10 cellular contexts compared by ENCODE assay signal in genomic region chr2:200408428-200409311, GRCh38.
DNase-seq lines count a peak whose midpoint lies in the region; ATAC-seq and TF ChIP-seq lines count a peak whose summit lies in the region.
"Had no signal": no experiment of that assay in that cellular context is flagged by ENCODE, and none has a peak within 500 bp of the region (broad histone marks: within the 10 kb centered on the region; RNA-seq: fewer than 3 reads in every experiment).

No MANE protein-coding gene starts in this region.

- H3F3A ChIP-seq in GM23338 (replicated peaks; ENCODE audit: low read depth), result no peaks in the 10 kb centered on the region; the same call in 1 of the 2 replicates

- no peak overlapping the region for H3K4me3 ChIP-seq in GM23338
- H3K4me3 ChIP-seq in colonic mucosa, result no peak overlapping the region

- peaks cover 6% of the 10 kb centered on the region for H3K27me3 Mint-ChIP-seq in GM23338 (ENCODE audit: insufficient read depth, low read depth, poor library complexity)
- no peaks in the 10 kb centered on the region for H3K27me3 Mint-ChIP-seq in progenitor cell of endocrine pancreas
- H3K27me3 Mint-ChIP-seq in glutamatergic neuron (ENCODE audit: unreplicated experiment), result no peaks in the 10 kb centered on the region

- no peaks in the 10 kb centered on the region for H3K9me3 Mint-ChIP-seq in GM23338
- H3K9me3 Mint-ChIP-seq in progenitor cell of endocrine pancreas (ENCODE audit: low read depth), result peaks cover 2% of the 10 kb centered on the region
- no peaks in the 10 kb centered on the region for H3K9me3 Mint-ChIP-seq in glutamatergic neuron (ENCODE audit: unreplicated experiment)
- H3K9me3 Mint-ChIP-seq: activated T-cell treated with anti-CD3 and anti-CD28 coated beads, Interleukin-2, amount 50 U/mL, for 4 hours had no signal

- H3K27ac Mint-ChIP-seq in GM23338, result peak overlapping the region; percentile 75
- H3K27ac Mint-ChIP-seq in progenitor cell of endocrine pancreas, result peak overlapping the region; percentile 57
- no peak overlapping the region for H3K27ac Mint-ChIP-seq in glutamatergic neuron (ENCODE audit: unreplicated experiment)

- peaks cover 6% of the 10 kb centered on the region; the same call in 1 of the 2 replicates for H4K20me1 ChIP-seq in GM23338 (replicated peaks; ENCODE audit: insufficient read depth)

- H3K4me1 Mint-ChIP-seq in GM23338 (peaks cover 46% of the 10 kb centered on the region), progenitor cell of endocrine pancreas (ENCODE audit: low read depth) (peaks cover 55% of the 10 kb centered on the region), glutamatergic neuron (ENCODE audit: low read depth, unreplicated experiment) (peaks cover 3% of the 10 kb centered on the region)

- H3K4me2 ChIP-seq in GM23338, result no peak overlapping the region

- no peak for DNase-seq in GM23338 (ENCODE audit: low spot score)
- peak; percentile 64 for DNase-seq in NCI-H748 (lab: John Stamatoyannopoulos, UW; ENCODE audit: unreplicated experiment)
- peak; percentile 33 for DNase-seq in colonic mucosa
- no peak for DNase-seq in progenitor cell of endocrine pancreas (ENCODE audit: low spot score, unreplicated experiment)
- DNase-seq in glutamatergic neuron, result no peak
- DNase-seq: activated T-cell treated with anti-CD3 and anti-CD28 coated beads, Interleukin-2, amount 50 U/mL, for 4 hours had no signal

- H3K9ac ChIP-seq in colonic mucosa (ENCODE audit: low read depth in 2 of 2, low read length in 2 of 2), result peak overlapping the region in 1 of 2 donors; percentile 49

- no peak overlapping the region for H2AFZ ChIP-seq in GM23338

- H3K4me3 Mint-ChIP-seq in GM23338, result no peak overlapping the region
- no peak overlapping the region for H3K4me3 Mint-ChIP-seq in progenitor cell of endocrine pancreas (ENCODE audit: low read depth)
- no peak overlapping the region for H3K4me3 Mint-ChIP-seq in glutamatergic neuron (ENCODE audit: unreplicated experiment)
- H3K4me3 Mint-ChIP-seq: activated T-cell treated with anti-CD3 and anti-CD28 coated beads, Interleukin-2, amount 50 U/mL, for 4 hours had no signal

- H3K4me1 ChIP-seq in GM23338 (ENCODE audit: insufficient read depth) (peaks cover 19% of the 10 kb centered on the region), colonic mucosa (peaks cover 19% of the 10 kb centered on the region)

- H3K79me2 ChIP-seq in GM23338 (replicated peaks; ENCODE audit: insufficient read depth), result peaks cover 61% of the 10 kb centered on the region

- no peaks in the 10 kb centered on the region for H3K9me3 ChIP-seq in colonic mucosa
- H3K9me3 ChIP-seq: neutrophil had no signal

- no peaks in the 10 kb centered on the region for H3K36me3 ChIP-seq in GM23338 (ENCODE audit: insufficient read depth)
- no peaks in the 10 kb centered on the region for H3K36me3 ChIP-seq in colonic mucosa
- H3K36me3 ChIP-seq: neutrophil had no signal

- H3K27me3 ChIP-seq in GM23338 (ENCODE audit: insufficient read depth) (no peaks in the 10 kb centered on the region), colonic mucosa (no peaks in the 10 kb centered on the region)
- H3K27me3 ChIP-seq: neutrophil had no signal

- H3K36me3 Mint-ChIP-seq in GM23338 (ENCODE audit: low read depth) (peaks cover 34% of the 10 kb centered on the region), progenitor cell of endocrine pancreas (ENCODE audit: insufficient read depth) (peaks cover 28% of the 10 kb centered on the region), glutamatergic neuron (ENCODE audit: unreplicated experiment) (peaks cover 5% of the 10 kb centered on the region)

- ATAC-seq in GM23338 (peak; percentile 67), HG03025 (IDR thresholded peaks at IDR 0.05; ENCODE audit: low FRiP score, unreplicated experiment) (no peak), HG02981 (IDR thresholded peaks at IDR 0.05; ENCODE audit: unreplicated experiment) (no peak), HG02588 (IDR thresholded peaks at IDR 0.05; ENCODE audit: unreplicated experiment) (no peak)
- ATAC-seq: activated T-cell treated with anti-CD3 and anti-CD28 coated beads, Interleukin-2, amount 50 U/mL, for 4 hours had no signal

- intact Hi-C loops in colonic mucosa (cut with DNase I), result no loop called here

- H3K27ac ChIP-seq in GM23338 (ENCODE audit: low read depth) (peak overlapping the region; percentile 61; the same call in 1 of the 2 replicates), colonic mucosa (peak overlapping the region; percentile 92)
- H3K27ac ChIP-seq: neutrophil had no signal

- H3K9me2 ChIP-seq in GM23338 (ENCODE audit: insufficient read depth), result no peaks in the 10 kb centered on the region

- TF ChIP-seq CTCF in GM23338 (conservative IDR thresholded peaks at IDR 0.05; ENCODE audit: low read depth in 2 of 2) (no peak), colonic mucosa (IDR thresholded peaks at IDR 0.05) (no peak), progenitor cell of endocrine pancreas (IDR thresholded peaks at IDR 0.05; ENCODE audit: unreplicated experiment) (no peak), glutamatergic neuron (IDR thresholded peaks at IDR 0.05; ENCODE audit: partially characterized antibody, unreplicated experiment) (no peak)

TF ChIP-seq in GM23338, 12 proteins besides CTCF, POLR2A, EP300 and RAD21 (continues in another document):
- TF ChIP-seq, protein P1, sequence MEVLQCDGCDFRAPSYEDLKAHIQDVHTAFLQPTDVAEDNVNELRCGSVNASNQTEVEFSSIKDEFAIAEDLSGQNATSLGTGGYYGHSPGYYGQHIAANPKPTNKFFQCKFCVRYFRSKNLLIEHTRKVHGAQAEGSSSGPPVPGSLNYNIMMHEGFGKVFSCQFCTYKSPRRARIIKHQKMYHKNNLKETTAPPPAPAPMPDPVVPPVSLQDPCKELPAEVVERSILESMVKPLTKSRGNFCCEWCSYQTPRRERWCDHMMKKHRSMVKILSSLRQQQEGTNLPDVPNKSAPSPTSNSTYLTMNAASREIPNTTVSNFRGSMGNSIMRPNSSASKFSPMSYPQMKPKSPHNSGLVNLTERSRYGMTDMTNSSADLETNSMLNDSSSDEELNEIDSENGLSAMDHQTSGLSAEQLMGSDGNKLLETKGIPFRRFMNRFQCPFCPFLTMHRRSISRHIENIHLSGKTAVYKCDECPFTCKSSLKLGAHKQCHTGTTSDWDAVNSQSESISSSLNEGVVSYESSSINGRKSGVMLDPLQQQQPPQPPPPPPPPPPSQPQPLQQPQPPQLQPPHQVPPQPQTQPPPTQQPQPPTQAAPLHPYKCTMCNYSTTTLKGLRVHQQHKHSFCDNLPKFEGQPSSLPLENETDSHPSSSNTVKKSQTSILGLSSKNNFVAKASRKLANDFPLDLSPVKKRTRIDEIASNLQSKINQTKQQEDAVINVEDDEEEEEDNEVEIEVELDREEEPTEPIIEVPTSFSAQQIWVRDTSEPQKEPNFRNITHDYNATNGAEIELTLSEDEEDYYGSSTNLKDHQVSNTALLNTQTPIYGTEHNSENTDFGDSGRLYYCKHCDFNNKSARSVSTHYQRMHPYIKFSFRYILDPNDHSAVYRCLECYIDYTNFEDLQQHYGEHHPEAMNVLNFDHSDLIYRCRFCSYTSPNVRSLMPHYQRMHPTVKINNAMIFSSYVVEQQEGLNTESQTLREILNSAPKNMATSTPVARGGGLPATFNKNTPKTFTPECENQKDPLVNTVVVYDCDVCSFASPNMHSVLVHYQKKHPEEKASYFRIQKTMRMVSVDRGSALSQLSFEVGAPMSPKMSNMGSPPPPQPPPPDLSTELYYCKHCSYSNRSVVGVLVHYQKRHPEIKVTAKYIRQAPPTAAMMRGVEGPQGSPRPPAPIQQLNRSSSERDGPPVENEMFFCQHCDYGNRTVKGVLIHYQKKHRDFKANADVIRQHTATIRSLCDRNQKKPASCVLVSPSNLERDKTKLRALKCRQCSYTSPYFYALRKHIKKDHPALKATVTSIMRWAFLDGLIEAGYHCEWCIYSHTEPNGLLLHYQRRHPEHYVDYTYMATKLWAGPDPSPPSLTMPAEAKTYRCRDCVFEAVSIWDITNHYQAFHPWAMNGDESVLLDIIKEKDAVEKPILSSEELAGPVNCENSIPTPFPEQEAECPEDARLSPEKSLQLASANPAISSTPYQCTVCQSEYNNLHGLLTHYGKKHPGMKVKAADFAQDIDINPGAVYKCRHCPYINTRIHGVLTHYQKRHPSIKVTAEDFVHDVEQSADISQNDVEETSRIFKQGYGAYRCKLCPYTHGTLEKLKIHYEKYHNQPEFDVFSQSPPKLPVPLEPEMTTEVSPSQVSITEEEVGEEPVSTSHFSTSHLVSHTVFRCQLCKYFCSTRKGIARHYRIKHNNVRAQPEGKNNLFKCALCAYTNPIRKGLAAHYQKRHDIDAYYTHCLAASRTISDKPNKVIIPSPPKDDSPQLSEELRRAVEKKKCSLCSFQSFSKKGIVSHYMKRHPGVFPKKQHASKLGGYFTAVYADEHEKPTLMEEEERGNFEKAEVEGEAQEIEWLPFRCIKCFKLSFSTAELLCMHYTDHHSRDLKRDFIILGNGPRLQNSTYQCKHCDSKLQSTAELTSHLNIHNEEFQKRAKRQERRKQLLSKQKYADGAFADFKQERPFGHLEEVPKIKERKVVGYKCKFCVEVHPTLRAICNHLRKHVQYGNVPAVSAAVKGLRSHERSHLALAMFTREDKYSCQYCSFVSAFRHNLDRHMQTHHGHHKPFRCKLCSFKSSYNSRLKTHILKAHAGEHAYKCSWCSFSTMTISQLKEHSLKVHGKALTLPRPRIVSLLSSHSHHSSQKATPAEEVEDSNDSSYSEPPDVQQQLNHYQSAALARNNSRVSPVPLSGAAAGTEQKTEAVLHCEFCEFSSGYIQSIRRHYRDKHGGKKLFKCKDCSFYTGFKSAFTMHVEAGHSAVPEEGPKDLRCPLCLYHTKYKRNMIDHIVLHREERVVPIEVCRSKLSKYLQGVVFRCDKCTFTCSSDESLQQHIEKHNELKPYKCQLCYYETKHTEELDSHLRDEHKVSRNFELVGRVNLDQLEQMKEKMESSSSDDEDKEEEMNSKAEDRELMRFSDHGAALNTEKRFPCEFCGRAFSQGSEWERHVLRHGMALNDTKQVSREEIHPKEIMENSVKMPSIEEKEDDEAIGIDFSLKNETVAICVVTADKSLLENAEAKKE (CRISPR knock-in tag; IDR thresholded peaks at IDR 0.05), result no peak
- no peak for TF ChIP-seq NANOG (IDR thresholded peaks at IDR 0.05; ENCODE audit: borderline replicate concordance)
- TF ChIP-seq EZH2 (IDR thresholded peaks at IDR 0.05; ENCODE audit: low read depth, unreplicated experiment), result no peak
- TF ChIP-seq ETS1 (IDR thresholded peaks at IDR 0.05), result no peak
- no peak for TF ChIP-seq POLR2AphosphoS5 (IDR thresholded peaks at IDR 0.05; ENCODE audit: low read depth)
- TF ChIP-seq JUNB (IDR thresholded peaks at IDR 0.05; ENCODE audit: unreplicated experiment), result no peak
- TF ChIP-seq ZNF331 (CRISPR knock-in tag; IDR thresholded peaks at IDR 0.05; ENCODE audit: low read depth), result no peak

Comparison
In these comparisons a context has a peak if more than half of its experiments do, and no peak if none do; other contexts are left out.
1. DNase-seq: peak in NCI-H748 (single experiment) and colonic mucosa (single experiment); none in GM23338 (single experiment), progenitor cell of endocrine pancreas (single experiment) and glutamatergic neuron (single experiment).